ENCODE assay signal across 8 cellular contexts in the genomic region with DNA sequence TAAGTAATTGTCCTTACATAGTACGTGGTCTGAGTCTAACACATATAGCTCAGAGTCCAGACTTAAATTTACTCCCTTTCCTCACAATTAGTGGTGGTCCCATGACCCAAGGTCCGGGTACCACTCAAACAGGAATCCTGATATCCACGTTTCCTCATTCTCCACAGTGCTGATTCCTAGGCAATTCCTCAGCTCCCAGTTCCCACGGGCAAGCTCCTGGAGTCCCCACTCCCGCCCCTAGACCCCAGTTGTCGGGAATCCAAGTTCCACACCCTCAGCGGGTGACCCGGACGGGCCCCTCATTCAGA. TPM values are rescaled to one million over a fixed set of nuclear protein-coding genes. Genes with fewer than 3 reads are reported as not detected.
A peak's percentile ranks its signal among the peaks of the same experiment; 100 is the strongest.
DNase-seq lines count a peak whose midpoint lies in the region; ATAC-seq and TF ChIP-seq lines count a peak whose summit lies in the region.

No MANE protein-coding gene starts in this region.

- no peaks in the 10 kb centered on the region for H3K27me3 Mint-ChIP-seq in chondrocyte (ENCODE audit: low read depth)
- no peaks in the 10 kb centered on the region for H3K27me3 Mint-ChIP-seq in naive thymus-derived CD4-positive, alpha-beta T cell

- H3K4me3 ChIP-seq in AG09309 (ENCODE audit: control insufficient read depth, low read depth, low read length) = peak overlapping the region; percentile 89
- H3K4me3 ChIP-seq in Jurkat, Clone E6-1 (ENCODE audit: low read length) = peak overlapping the region; percentile 100
- peak overlapping the region; percentile 63 for H3K4me3 ChIP-seq in naive thymus-derived CD4-positive, alpha-beta T cell (ENCODE audit: low read length)

- POLR2A ChIA-PET in naive thymus-derived CD4-positive, alpha-beta T cell (lab: Charles Lee) = interaction anchor here (0.6 to 8.5 kb wide), 19 partner anchors 12 to 385 kb away, joined by 3 to 129 read pairs (median 5); partner anchors contain the start of genes DHPS, FBXW9, GCDH and JUNB

- CTCF ChIA-PET in naive thymus-derived CD4-positive, alpha-beta T cell (lab: Charles Lee) = interaction anchor here (0.5 to 1.9 kb wide), 10 partner anchors 11 to 1875 kb away, joined by 3 to 9 read pairs (median 5); no protein-coding TSS in a partner anchor

- intact Hi-C loops in naive thymus-derived CD4-positive, alpha-beta T cell (cut with micrococcal nuclease) = loop anchor here (1.0 to 5.0 kb wide), 7 partner anchors 12 to 383 kb away; partner anchors contain the start of genes DHPS (in 1 of the 2), NACC1 (in 1 of the 2), PRDX2 (in 1 of the 2) and TRMT1 (in 1 of the 2)

- H3K9me3 ChIP-seq in naive thymus-derived CD4-positive, alpha-beta T cell (ENCODE audit: control insufficient read depth in 2 of 3, low read length in 3 of 3) = no peaks in the 10 kb centered on the region

- TF ChIP-seq CTCF in AG09309 (IDR thresholded peaks at IDR 0.05; ENCODE audit: control insufficient read depth, insufficient read depth, low read depth, low read length, missing control alignments) (no peak), chondrocyte (IDR thresholded peaks at IDR 0.05) (no peak)

- peaks cover 7 to 45% (median 8%) of the 10 kb centered on the region in 3 experiments for H3K36me3 ChIP-seq in naive thymus-derived CD4-positive, alpha-beta T cell (ENCODE audit: control insufficient read depth in 2 of 3, insufficient read depth in 3 of 3, low read length in 3 of 3)

- no peak for ATAC-seq in naive thymus-derived CD4-positive, alpha-beta T cell
- ATAC-seq in GM21576 (IDR thresholded peaks at IDR 0.05; ENCODE audit: unreplicated experiment) (no peak), HG03095 (IDR thresholded peaks at IDR 0.05; ENCODE audit: unreplicated experiment) (no peak)

- peaks cover 29 to 35% of the 10 kb centered on the region in 2 donors for H3K4me1 ChIP-seq in naive thymus-derived CD4-positive, alpha-beta T cell (ENCODE audit: control insufficient read depth in 2 of 2, insufficient read depth in 2 of 2, low read length in 2 of 2)

- H3K27ac Mint-ChIP-seq in chondrocyte (ENCODE audit: unreplicated experiment) = peak overlapping the region; percentile 95
- H3K27ac Mint-ChIP-seq in naive thymus-derived CD4-positive, alpha-beta T cell = peak overlapping the region; percentile 89 to 95 (median 93)

- peaks cover 42% of the 10 kb centered on the region for H3K4me1 Mint-ChIP-seq in chondrocyte (ENCODE audit: low read depth)
- peaks cover 38 to 60% (median 51%) of the 10 kb centered on the region in 7 donors for H3K4me1 Mint-ChIP-seq in naive thymus-derived CD4-positive, alpha-beta T cell

- DNase-seq in AG09309 (ENCODE audit: low read depth) (no peak), chondrocyte (ENCODE audit: low spot score) (no peak), NCI-H2196 (lab: John Stamatoyannopoulos, UW; ENCODE audit: unreplicated experiment) (no peak)
- DNase-seq in Jurkat, Clone E6-1 (ENCODE audit: low read depth, low spot score) = no peak
- no peak for DNase-seq in naive thymus-derived CD4-positive, alpha-beta T cell
- DNase-seq in activated CD8-positive, alpha-beta memory T cell treated with anti-CD3 and anti-CD28 coated beads, Interleukin-2, amount 50 U/mL, for 48 hours = no peak

- H3K36me3 Mint-ChIP-seq in chondrocyte (ENCODE audit: low read depth) = peaks cover 14% of the 10 kb centered on the region
- peaks cover 3 to 26% (median 11%) of the 10 kb centered on the region in 5 donors for H3K36me3 Mint-ChIP-seq in naive thymus-derived CD4-positive, alpha-beta T cell

- H3K4me3 Mint-ChIP-seq in chondrocyte (ENCODE audit: unreplicated experiment) = peak overlapping the region; percentile 92
- peak overlapping the region; percentile 81 to 95 (median 92) for H3K4me3 Mint-ChIP-seq in naive thymus-derived CD4-positive, alpha-beta T cell

- H3K27me3 ChIP-seq in naive thymus-derived CD4-positive, alpha-beta T cell (ENCODE audit: control insufficient read depth in 2 of 2, insufficient read depth in 2 of 2, low read length in 2 of 2) = no peaks in the 10 kb centered on the region

- no peaks in the 10 kb centered on the region for H3K9me3 Mint-ChIP-seq in chondrocyte (ENCODE audit: low read depth)
- peaks cover 0 to 1% (median 0%) of the 10 kb centered on the region in 11 donors for H3K9me3 Mint-ChIP-seq in naive thymus-derived CD4-positive, alpha-beta T cell

- H3K27ac ChIP-seq in naive thymus-derived CD4-positive, alpha-beta T cell (ENCODE audit: low read depth, low read length) = peak overlapping the region; percentile 91

RNA-seq across cellular contexts. Expression of gene TRIR, which starts 0.6 kb away (rescaled TPM):
- 295 TPM for polyA plus RNA-seq in Jurkat, Clone E6-1 (2012; ENCODE audit: insufficient read depth, insufficient read length)
- 132 to 145 TPM (median 137 TPM) in 3 replicates for total RNA-seq in chondrocyte
- total RNA-seq in naive thymus-derived CD4-positive, alpha-beta T cell = 100 to 1,000 TPM; 175 to 225 (median 192) TPM
- polyA plus RNA-seq in naive thymus-derived CD4-positive, alpha-beta T cell = 100 to 1,000 TPM; 177 to 216 TPM

RNA-seq across cellular contexts. Expression of gene GET3, which starts 3.4 kb away (rescaled TPM):
- 155 TPM for polyA plus RNA-seq in Jurkat, Clone E6-1 (2012; ENCODE audit: insufficient read depth, insufficient read length)
- total RNA-seq in chondrocyte = 44.2 to 57.0 TPM (median 48.8 TPM) in 3 replicates
- total RNA-seq in naive thymus-derived CD4-positive, alpha-beta T cell = 10 to 100 TPM; 22.6 to 60.3 (median 27.0) TPM
- 10 to 100 TPM; 47.1 to 50.4 TPM for polyA plus RNA-seq in naive thymus-derived CD4-positive, alpha-beta T cell

RNA-seq across cellular contexts. Expression of gene TNPO2, which starts 10.1 kb away (rescaled TPM):
- polyA plus RNA-seq in Jurkat, Clone E6-1 (2012; ENCODE audit: insufficient read depth, insufficient read length) = 75.8 TPM
- 64.5 to 82.7 TPM (median 71.8 TPM) in 3 replicates for total RNA-seq in chondrocyte
- 10 to 100 TPM; 53.5 to 78.7 (median 62.5) TPM for total RNA-seq in naive thymus-derived CD4-positive, alpha-beta T cell
- polyA plus RNA-seq in naive thymus-derived CD4-positive, alpha-beta T cell = 1 to 10 TPM; 2.0 to 3.8 TPM

RNA-seq across cellular contexts. Expression of gene BEST2, which starts 17.7 kb away (rescaled TPM):
- polyA plus RNA-seq in Jurkat, Clone E6-1 (2012; ENCODE audit: insufficient read depth, insufficient read length) = not detected
- total RNA-seq in chondrocyte = not detected in 3 replicates
- total RNA-seq in naive thymus-derived CD4-positive, alpha-beta T cell = not detected
- polyA plus RNA-seq in naive thymus-derived CD4-positive, alpha-beta T cell = not detected

RNA-seq across cellular contexts. Expression of gene FBXW9, which starts 37.4 kb away (rescaled TPM):
- polyA plus RNA-seq in Jurkat, Clone E6-1 (2012; ENCODE audit: insufficient read depth, insufficient read length) = 12.6 TPM
- total RNA-seq in chondrocyte = 5.0 to 11.7 TPM (median 5.2 TPM) in 3 replicates
- 1 to 10 TPM; 2.5 to 8.6 (median 4.3) TPM for total RNA-seq in naive thymus-derived CD4-positive, alpha-beta T cell
- 1 to 10 TPM; 4.9 to 8.5 TPM for polyA plus RNA-seq in naive thymus-derived CD4-positive, alpha-beta T cell
